Comparison of ENCODE assay signal across 20 cellular contexts in genomic region chr6:169911264-169912263, GRCh38.
"Had no signal": no experiment of that assay in that cellular context is flagged by ENCODE, and none has a peak within 500 bp of the region (broad histone marks: within the 10 kb centered on the region; RNA-seq: fewer than 3 reads in every experiment).

No MANE protein-coding gene starts in this region.

- H3K27me3 ChIP-seq: SJSA1 had no signal

- H3K4me3 ChIP-seq: SJSA1, SK-N-MC had no signal

- H3K4me1 ChIP-seq: SJSA1 had no signal

- H3K36me3 ChIP-seq: SJSA1 had no signal

- ATAC-seq: T-cell had no signal

- DNase-seq: KBM-7, NCI-H1092, NCI-H1436, NCI-H187, NCI-H2029, NCI-H2081 treated with DMSO at 0.1 percent for 48 hours, NCI-H2171, NCI-H226, NCI-H446, NCI-H510A, NCI-H524 treated with DMSO at 0.1 percent for 48 hours, NCI-H69, NCI-H774, Right ventricle myocardium superior, RPMI8226, SIG-M5, SW 1271, T-cell had no signal

- H3K27ac ChIP-seq: SJSA1, SK-N-MC had no signal
